Comparison of ENCODE assay signal across 8 cellular contexts in genomic region chr4:39698424-39699009, GRCh38. TPM values are rescaled to one million over a fixed set of nuclear protein-coding genes. Genes with fewer than 3 reads are reported as not detected.
A peak's percentile ranks its signal among the peaks of the same experiment; 100 is the strongest.
DNase-seq lines count a peak whose midpoint lies in the region; TF ChIP-seq lines count a peak whose summit lies in the region.

No MANE protein-coding gene starts in this region.

- H3K4me3 Mint-ChIP-seq in nephron progenitor cell (peak overlapping the region; percentile 99), type B pancreatic cell (peak overlapping the region; percentile 99)

- POLR2A ChIA-PET in HEK293 (lab: Yijun Ruan, JAX) = interaction anchor here (0.6 to 2.8 kb wide), 11 partner anchors 10 to 359 kb away, joined by 3 to 17 read pairs (median 4); partner anchors contain the start of genes LIAS, RPL9, SMIM14 and UGDH

- H3K4me1 Mint-ChIP-seq in nephron progenitor cell (peaks cover 33% of the 10 kb centered on the region), type B pancreatic cell (ENCODE audit: unreplicated experiment) (peaks cover 22% of the 10 kb centered on the region)

- H3K36me3 ChIP-seq in HEK293 (ENCODE audit: control insufficient read depth in 2 of 2, insufficient read depth in 1 of 2, low read length in 2 of 2) = peaks cover 8% of the 10 kb centered on the region in 2 experiments; a peak in 2 of 3 replicates

- H3K4me3 ChIP-seq in HEK293 (ENCODE audit: low read depth, low read length) (peak overlapping the region; percentile 98), fibroblast of the aortic adventitia (ENCODE audit: low read depth, low read length) (peak overlapping the region; percentile 92)

- H3K4me1 ChIP-seq in HEK293 (ENCODE audit: control insufficient read depth, insufficient read depth, low read length) = no peaks in the 10 kb centered on the region; the same call in 1 of the 2 replicates

- H3K27ac ChIP-seq in HEK293 (ENCODE audit: extremely low read depth, low read depth, low read length) = peak overlapping the region; percentile 88

- no peaks in the 10 kb centered on the region for H3K9me3 ChIP-seq in HEK293 (ENCODE audit: control insufficient read depth, insufficient read depth, low read depth, low read length)

- TF ChIP-seq CTCF in HEK293 (tag by site-specific recombination; IDR thresholded peaks at IDR 0.05) (no peak), fibroblast of the aortic adventitia (IDR thresholded peaks at IDR 0.05; ENCODE audit: insufficient read depth, low read length) (no peak), nephron progenitor cell (IDR thresholded peaks at IDR 0.05) (no peak), type B pancreatic cell (conservative IDR thresholded peaks at IDR 0.05) (no peak)

- H3K9me3 Mint-ChIP-seq in nephron progenitor cell = no peaks in the 10 kb centered on the region
- H3K9me3 Mint-ChIP-seq in type B pancreatic cell = no peaks in the 10 kb centered on the region

- CTCF ChIA-PET in HEK293 (lab: Yijun Ruan, JAX) = interaction anchor here (0.7 to 0.9 kb wide), 3 partner anchors 47 to 1612 kb away, joined by 3 read pairs; partner anchors contain the start of gene PDS5A

- H3K36me3 Mint-ChIP-seq in nephron progenitor cell (ENCODE audit: low read depth) (peaks cover 18% of the 10 kb centered on the region), type B pancreatic cell (peaks cover 4% of the 10 kb centered on the region)

- DNase-seq in NCI-H1417 (lab: John Stamatoyannopoulos, UW) (peak; percentile 50 to 84 (median 71)), NCI-H1417 treated with DMSO at 0.1 percent for 48 hours (lab: John Stamatoyannopoulos, UW) (no peak), NCI-H1092 (lab: John Stamatoyannopoulos, UW) (peak; percentile 20), activated T-cell treated with anti-CD3 and anti-CD28 coated beads for 48 hours (ENCODE audit: low read depth) (peak; percentile 37), fibroblast of the aortic adventitia (ENCODE audit: low read depth) (peak; percentile 22), nephron progenitor cell (peak; percentile 71), type B pancreatic cell (ENCODE audit: extremely low spot score, unreplicated experiment) (peak; percentile 74)

- H3K27ac Mint-ChIP-seq in nephron progenitor cell = peak overlapping the region; percentile 99
- H3K27ac Mint-ChIP-seq in type B pancreatic cell = peak overlapping the region; percentile 92

- no peaks in the 10 kb centered on the region for H3K27me3 Mint-ChIP-seq in nephron progenitor cell (ENCODE audit: low read depth, poor library complexity)
- H3K27me3 Mint-ChIP-seq in type B pancreatic cell = no peaks in the 10 kb centered on the region

TF ChIP-seq in HEK293, 187 proteins besides CTCF, POLR2A, EP300 and RAD21 (continues in another document):
- TF ChIP-seq ZNF561 (tag by site-specific recombination; IDR thresholded peaks at IDR 0.05; ENCODE audit: borderline replicate concordance) = 0 out of 2 replicates have a peak, but pooled peaks have one; percentile 26
- peak; percentile 84 for TF ChIP-seq GLIS2 (tag by site-specific recombination; IDR thresholded peaks at IDR 0.05)
- 0 out of 2 replicates have a peak, but pooled peaks have one; percentile 67 for TF ChIP-seq ZNF398 (tag by site-specific recombination; IDR thresholded peaks at IDR 0.05)
- TF ChIP-seq ZBTB20 (tag by site-specific recombination; IDR thresholded peaks at IDR 0.05) = peak; percentile 37
- TF ChIP-seq KLF16 (tag by site-specific recombination; IDR thresholded peaks at IDR 0.05) = 0 out of 2 replicates have a peak, but pooled peaks have one; percentile 5
- TF ChIP-seq IKZF3 (tag by site-specific recombination; IDR thresholded peaks at IDR 0.05) = peak; percentile 48; the same call in 1 of the 2 replicates
- TF ChIP-seq ZNF280C (tag by site-specific recombination; IDR thresholded peaks at IDR 0.05) = no peak
- TF ChIP-seq ZNF266 (tag by site-specific recombination; IDR thresholded peaks at IDR 0.05; ENCODE audit: low read depth) = no peak
- TF ChIP-seq ZNF629 (tag by site-specific recombination; IDR thresholded peaks at IDR 0.05) = 0 out of 2 replicates have a peak, but pooled peaks have one; percentile 31
- no peak for TF ChIP-seq ZNF621 (tag by site-specific recombination; IDR thresholded peaks at IDR 0.05)
- no peak for TF ChIP-seq ZNF391 (tag by site-specific recombination; IDR thresholded peaks at IDR 0.05; ENCODE audit: borderline replicate concordance, low read depth)
- peak; percentile 95 for TF ChIP-seq ZNF335 (tag by site-specific recombination; conservative IDR thresholded peaks at IDR 0.05)
- TF ChIP-seq ZNF155 (tag by site-specific recombination; IDR thresholded peaks at IDR 0.05) = no peak
- peak; percentile 66 for TF ChIP-seq SP2 (tag by site-specific recombination; IDR thresholded peaks at IDR 0.05)
- 0 out of 2 replicates have a peak, but pooled peaks have one; percentile 29 for TF ChIP-seq ZNF76 (tag by site-specific recombination; IDR thresholded peaks at IDR 0.05; ENCODE audit: borderline replicate concordance, low read depth)
- no peak for TF ChIP-seq ZNF658 (tag by site-specific recombination; IDR thresholded peaks at IDR 0.05)
- TF ChIP-seq ZNF501 (tag by site-specific recombination; IDR thresholded peaks at IDR 0.05) = peak; percentile 44; the same call in 1 of the 2 replicates
- peak; percentile 77 for TF ChIP-seq ZNF600 (tag by site-specific recombination; IDR thresholded peaks at IDR 0.05)
- peak; percentile 67 for TF ChIP-seq GLIS1 (tag by site-specific recombination; IDR thresholded peaks at IDR 0.05)
- TF ChIP-seq ZNF341 (tag by site-specific recombination; IDR thresholded peaks at IDR 0.05; ENCODE audit: low read depth) = peak; percentile 28; the same call in 1 of the 2 replicates
- TF ChIP-seq BCL6B (tag by site-specific recombination; IDR thresholded peaks at IDR 0.05) = no peak

RNA-seq across cellular contexts. Expression of gene UBE2K, which starts 0.6 kb away (rescaled TPM):
- 22.7 and 27.7 TPM in 2 replicates for total RNA-seq in fibroblast of the aortic adventitia (ENCODE audit: low replicate concordance)
- 87.7 and 88.6 TPM in 2 replicates for total RNA-seq in type B pancreatic cell (ENCODE audit: low replicate concordance)

RNA-seq across cellular contexts. Expression of gene SMIM14, which starts 59.9 kb away (rescaled TPM):
- total RNA-seq in fibroblast of the aortic adventitia (ENCODE audit: low replicate concordance) = 121 and 122 TPM in 2 replicates
- total RNA-seq in type B pancreatic cell (ENCODE audit: low replicate concordance) = 32.0 and 32.1 TPM in 2 replicates
